8 cellular contexts compared by ENCODE assay signal in the genomic region with DNA sequence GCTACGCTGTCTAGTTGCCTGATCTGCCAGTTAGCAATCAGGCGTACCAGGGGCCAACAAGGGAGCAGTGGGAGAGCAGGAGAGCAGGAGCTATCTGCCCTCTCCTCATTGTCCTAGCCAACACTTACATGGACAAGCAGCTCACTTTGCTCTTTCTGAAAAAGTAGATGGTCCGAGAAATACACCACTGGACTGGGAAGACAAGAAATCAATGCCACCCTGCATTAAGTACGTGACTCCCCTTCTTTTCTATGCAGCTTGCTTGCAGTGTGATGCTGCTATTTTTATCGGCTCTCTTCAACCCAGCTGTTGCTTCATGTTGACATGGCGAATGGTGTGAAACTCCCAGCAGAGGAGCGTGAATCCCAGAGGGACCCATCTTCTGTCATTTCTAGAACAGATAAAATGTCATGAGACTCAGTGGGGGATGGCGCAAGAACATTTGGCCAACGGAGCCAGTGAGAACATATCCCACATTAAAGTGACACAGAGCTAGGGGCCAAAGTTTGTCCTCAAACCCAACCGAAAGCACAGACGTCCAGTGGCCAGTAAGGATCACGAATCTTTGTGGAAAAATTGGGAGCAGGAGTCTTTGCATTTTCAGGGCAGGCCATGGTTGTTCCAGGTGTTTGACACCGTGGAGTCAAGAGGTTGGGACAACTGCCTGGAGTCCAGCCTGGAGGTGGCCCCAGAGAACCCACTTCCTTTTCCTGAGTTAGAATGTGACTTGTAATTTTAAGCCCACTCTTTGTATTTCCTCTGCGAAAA. TPM values are rescaled to one million over a fixed set of nuclear protein-coding genes. Genes with fewer than 3 reads are reported as not detected.
DNase-seq lines count a peak whose midpoint lies in the region; ATAC-seq and TF ChIP-seq lines count a peak whose summit lies in the region.

No MANE protein-coding gene starts in this region.

- H3K4me3 ChIP-seq in tibial nerve (no peak overlapping the region), A673 (ENCODE audit: low read depth, low read length, poor library complexity, severe bottlenecking) (no peak overlapping the region)

- no peak for TF ChIP-seq POLR2A in tibial nerve (IDR thresholded peaks at IDR 0.05)

- no peak for TF ChIP-seq CTCF in tibial nerve (IDR thresholded peaks at IDR 0.05)
- TF ChIP-seq CTCF in A673 (conservative IDR thresholded peaks at IDR 0.05; ENCODE audit: low read depth, low read length): no peak

- H3K36me3 ChIP-seq in tibial nerve (no peaks in the 10 kb centered on the region), A673 (ENCODE audit: insufficient read depth, low read length, poor library complexity, severe bottlenecking) (no peaks in the 10 kb centered on the region)

- peaks cover 0 to 27% (median 5%) of the 10 kb centered on the region in 4 donors for H3K4me1 ChIP-seq in tibial nerve
- no peaks in the 10 kb centered on the region for H3K4me1 ChIP-seq in A673 (ENCODE audit: insufficient read depth, low read length, poor library complexity, severe bottlenecking)

- peak in 1 of 2 donors; percentile 41 for TF ChIP-seq EP300 in tibial nerve (IDR thresholded peaks at IDR 0.05)

- H3K9me3 ChIP-seq in tibial nerve (peaks cover 0 to 2% (median 0%) of the 10 kb centered on the region in 4 donors), A673 (ENCODE audit: low read depth, low read length, poor library complexity, severe bottlenecking) (no peaks in the 10 kb centered on the region)

- ATAC-seq in Right ventricle myocardium inferior: peak; percentile 48
- peak; percentile 65 for ATAC-seq in HG03135 (IDR thresholded peaks at IDR 0.05; ENCODE audit: unreplicated experiment)
- ATAC-seq in esophagus mucosa: no peak

- no TSS peak for BruUV-seq in A673 (replicated peaks; lab: Mats Ljungman, UMichigan)

- CTCF ChIA-PET in A673 (lab: Charles Lee): no interaction called here

- POLR2A ChIA-PET in A673 (lab: Charles Lee; ENCODE audit: low non-redundant PET): interaction anchor here (0.6 kb wide), 1 partner anchor 28 kb away, joined by 4 read pairs; no protein-coding TSS in a partner anchor

- intact Hi-C loops in Right ventricle myocardium inferior (cut with DNase I) (loop anchor here (2.0 to 5.0 kb wide), 2 partner anchors 35 to 53 kb away; a partner anchor contains a TSS), cardiac septum (cut with DNase I) (no loop called here), A673 (cut with micrococcal nuclease; ENCODE audit: unreplicated experiment) (no loop called here)

- WGBS in tibial nerve, 2 donors: 60 to 64% methylated on average over 14 of the region's 14 CpGs

- H3K27me3 ChIP-seq in tibial nerve (no peaks in the 10 kb centered on the region), A673 (replicated peaks; ENCODE audit: insufficient read depth, low read depth, low read length, poor library complexity) (no peaks in the 10 kb centered on the region)

- DNase-seq in Right ventricle myocardium inferior (ENCODE audit: missing footprints) (no peak), cardiac septum (ENCODE audit: low spot score) (no peak), tibial nerve (ENCODE audit: low spot score in 2 of 2) (peak in 1 of 2 donors; percentile 47), A673 (ENCODE audit: low spot score) (no peak), SKM-1 (lab: John Stamatoyannopoulos, UW; ENCODE audit: unreplicated experiment) (no peak)

- H3K27ac ChIP-seq in cingulate gyrus (ENCODE audit: low read depth, low read length): peak overlapping the region; percentile 23
- H3K27ac ChIP-seq in tibial nerve: peak overlapping the region in 3 of 4 donors; percentile 4 to 40 (median 36)
- H3K27ac ChIP-seq in A673 (ENCODE audit: low read depth, low read length, poor library complexity, severe bottlenecking): no peak overlapping the region

RNA-seq across cellular contexts. Expression of a gene that starts 53.7 kb away (rescaled TPM):
- total RNA-seq in Right ventricle myocardium inferior (135 TPM), cardiac septum (195 TPM), tibial nerve (10 to 100 TPM; 45.5 to 66.3 (median 55.8) TPM), A673 (2021) (26.4 and 29.5 TPM in 2 replicates), esophagus mucosa (25.5 TPM)
